In the genomic region with DNA sequence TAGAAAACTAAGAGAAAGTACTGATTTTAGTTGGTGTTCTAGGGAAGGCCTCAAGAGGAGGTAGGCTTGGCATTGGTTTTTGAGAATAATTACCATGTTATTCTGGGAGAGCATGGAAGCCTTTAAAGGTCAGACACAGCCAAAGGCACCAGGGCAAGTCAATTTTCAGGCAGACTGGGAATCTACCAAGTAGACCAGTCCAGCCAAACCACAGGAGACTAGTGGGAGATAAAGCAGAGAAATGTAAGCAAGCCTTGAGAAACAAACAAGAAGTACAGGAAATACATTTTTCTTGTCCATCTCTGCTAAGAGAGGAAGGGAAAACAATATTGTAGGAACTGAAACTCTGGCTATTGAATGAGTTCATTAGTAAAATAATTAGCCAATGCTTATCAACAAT, we compare ENCODE assay signal across 1 cellular context.
TF ChIP-seq lines count a peak whose summit lies in the region.

No MANE protein-coding gene starts in this region.

TF ChIP-seq in IMR-90, 13 proteins besides CTCF, POLR2A, EP300 and RAD21:
- TF ChIP-seq NFE2L2 (IDR thresholded peaks at IDR 0.05; ENCODE audit: low read depth, low read length): no peak
- TF ChIP-seq FOS (IDR thresholded peaks at IDR 0.05; ENCODE audit: low read depth, low read length): no peak
- no peak for TF ChIP-seq RCOR1 (IDR thresholded peaks at IDR 0.05; ENCODE audit: insufficient replicate concordance, low read length)
- TF ChIP-seq CHD1 (IDR thresholded peaks at IDR 0.05; ENCODE audit: low read depth, low read length): no peak
- no peak for TF ChIP-seq MAZ (IDR thresholded peaks at IDR 0.05; ENCODE audit: borderline replicate concordance, low read depth, low read length)
- TF ChIP-seq, protein P1, sequence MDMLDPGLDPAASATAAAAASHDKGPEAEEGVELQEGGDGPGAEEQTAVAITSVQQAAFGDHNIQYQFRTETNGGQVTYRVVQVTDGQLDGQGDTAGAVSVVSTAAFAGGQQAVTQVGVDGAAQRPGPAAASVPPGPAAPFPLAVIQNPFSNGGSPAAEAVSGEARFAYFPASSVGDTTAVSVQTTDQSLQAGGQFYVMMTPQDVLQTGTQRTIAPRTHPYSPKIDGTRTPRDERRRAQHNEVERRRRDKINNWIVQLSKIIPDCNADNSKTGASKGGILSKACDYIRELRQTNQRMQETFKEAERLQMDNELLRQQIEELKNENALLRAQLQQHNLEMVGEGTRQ (IDR thresholded peaks at IDR 0.05; ENCODE audit: low read depth, low read length): no peak
- TF ChIP-seq BHLHE40 (IDR thresholded peaks at IDR 0.05; ENCODE audit: low read depth, low read length): no peak
- TF ChIP-seq RFX5 (IDR thresholded peaks at IDR 0.05; ENCODE audit: low read depth, low read length): no peak
- TF ChIP-seq CEBPB (IDR thresholded peaks at IDR 0.05; ENCODE audit: low read depth, low read length): no peak
- TF ChIP-seq, protein P2, sequence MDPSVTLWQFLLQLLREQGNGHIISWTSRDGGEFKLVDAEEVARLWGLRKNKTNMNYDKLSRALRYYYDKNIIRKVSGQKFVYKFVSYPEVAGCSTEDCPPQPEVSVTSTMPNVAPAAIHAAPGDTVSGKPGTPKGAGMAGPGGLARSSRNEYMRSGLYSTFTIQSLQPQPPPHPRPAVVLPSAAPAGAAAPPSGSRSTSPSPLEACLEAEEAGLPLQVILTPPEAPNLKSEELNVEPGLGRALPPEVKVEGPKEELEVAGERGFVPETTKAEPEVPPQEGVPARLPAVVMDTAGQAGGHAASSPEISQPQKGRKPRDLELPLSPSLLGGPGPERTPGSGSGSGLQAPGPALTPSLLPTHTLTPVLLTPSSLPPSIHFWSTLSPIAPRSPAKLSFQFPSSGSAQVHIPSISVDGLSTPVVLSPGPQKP (IDR thresholded peaks at IDR 0.05; ENCODE audit: borderline replicate concordance, low read depth, low read length): no peak
- TF ChIP-seq MAFK (IDR thresholded peaks at IDR 0.05; ENCODE audit: low read depth, low read length): no peak
- no peak for TF ChIP-seq SMC3 (IDR thresholded peaks at IDR 0.05; ENCODE audit: low read depth, low read length)
- no peak for TF ChIP-seq MXI1 (IDR thresholded peaks at IDR 0.05; ENCODE audit: borderline replicate concordance, low read depth, low read length)
TF ChIP-seq in IMR-90: peak in this region for 0.
